ENCODE assay signal across 27 cellular contexts in genomic region chr12:70744133-70744532, GRCh38.
A peak's percentile ranks its signal among the peaks of the same experiment; 100 is the strongest.
DNase-seq lines count a peak whose midpoint lies in the region; ATAC-seq, FAIRE-seq and TF ChIP-seq lines count a peak whose summit lies in the region.
"Had no signal": no experiment of that assay in that cellular context is flagged by ENCODE, and none has a peak within 500 bp of the region (broad histone marks: within the 10 kb centered on the region; RNA-seq: fewer than 3 reads in every experiment).

No MANE protein-coding gene starts in this region.

- no TSS peak for BruUV-seq in mammary epithelial cell (replicated peaks; lab: Mats Ljungman, UMichigan)

- H3K9ac ChIP-seq in mammary epithelial cell (ENCODE audit: insufficient read depth, low read length): no peak overlapping the region

- H4K20me1 ChIP-seq in mammary epithelial cell (ENCODE audit: insufficient read depth, low read length): no peaks in the 10 kb centered on the region

- no peak for FAIRE-seq in urothelium cell line (lab: Jason Lieb, UNC)
- FAIRE-seq: GM18507 had no signal

- peak overlapping the region; percentile 2 for H3K4me2 ChIP-seq in mammary epithelial cell (ENCODE audit: insufficient read depth, low read depth, low read length)

- H3K27me3 ChIP-seq in mammary epithelial cell (ENCODE audit: insufficient read depth, low read length): peaks cover 3% of the 10 kb centered on the region
- no peaks in the 10 kb centered on the region for H3K27me3 ChIP-seq in breast epithelium
- no peaks in the 10 kb centered on the region for H3K27me3 ChIP-seq in foreskin keratinocyte

- H3K4me1 ChIP-seq in mammary epithelial cell (ENCODE audit: insufficient read depth, low read length): peaks cover 8% of the 10 kb centered on the region
- no peaks in the 10 kb centered on the region for H3K4me1 ChIP-seq in breast epithelium
- no peaks in the 10 kb centered on the region for H3K4me1 ChIP-seq in foreskin keratinocyte
- H3K4me1 ChIP-seq: HAP-1, left ventricle myocardium inferior had no signal

- H3K27ac ChIP-seq in mammary epithelial cell (ENCODE audit: insufficient read depth, low read depth, low read length): no peak overlapping the region
- H3K27ac ChIP-seq in breast epithelium: no peak overlapping the region
- peak overlapping the region; percentile 75 for H3K27ac ChIP-seq in foreskin keratinocyte
- H3K27ac ChIP-seq: 22Rv1, C4-2B, left ventricle myocardium inferior, SK-N-MC had no signal

- DNase-seq in mammary epithelial cell (peak; percentile 80), breast epithelium (ENCODE audit: low spot score in 2 of 2) (no peak), amniotic epithelial cell (ENCODE audit: low read depth) (peak; percentile 6), foreskin keratinocyte (peak; percentile 77 to 96), urothelium cell line (ENCODE audit: low spot score) (peak; percentile 44), OCI-M2 (lab: John Stamatoyannopoulos, UW; ENCODE audit: unreplicated experiment) (no peak)
- DNase-seq: activated CD4-positive, alpha-beta T cell treated with anti-CD3 and anti-CD28 coated beads, Interleukin-2, amount 50 U/mL, for 48 hours; activated CD8-positive, alpha-beta memory T cell treated with anti-CD3 and anti-CD28 coated beads, Interleukin-2, amount 50 U/mL, for 4 hours; activated naive CD4-positive, alpha-beta T cell treated with anti-CD3 and anti-CD28 coated beads for 36 hours; DMS 273 treated with DMSO at 0.1 percent for 48 hours; glutamatergic neuron; IMR-90; left ventricle myocardium inferior; NCI-H1436 treated with DMSO at 0.1 percent for 48 hours; NCI-H2081 treated with DMSO at 0.1 percent for 48 hours; right cardiac atrium; RPMI8226; stimulated activated CD4-positive, alpha-beta T cell treated with anti-CD3 and anti-CD28 coated beads, Interleukin-1b, Interleukin-23, amount 100 ng/mL, for 48 hours; stimulated activated naive CD8-positive, alpha-beta T cell treated with anti-CD3 and anti-CD28 coated beads, Interleukin-15, Interleukin-2, amounts not matched to agents 100 U/mL and 50 U/mL, for 24 hours had no signal

- dilution Hi-C loops in mammary epithelial cell (cut with HindIII; ENCODE audit: low sequenced_read_pairs): loop anchor here (5.0 kb wide), 1 partner anchor 93 kb away; no protein-coding TSS in a partner anchor

- no peaks in the 10 kb centered on the region for H3K79me2 ChIP-seq in mammary epithelial cell (ENCODE audit: insufficient read depth, low read length)

- WGBS in mammary epithelial cell (ENCODE audit: low coverage, missing lambda C conversion rate): 5% methylated on average over 2 of the region's 2 CpGs

- H3K36me3 ChIP-seq in mammary epithelial cell (ENCODE audit: insufficient read depth, low read length) (no peaks in the 10 kb centered on the region), breast epithelium (no peaks in the 10 kb centered on the region)
- H3K36me3 ChIP-seq: HAP-1, left ventricle myocardium inferior had no signal

- H2AFZ ChIP-seq in mammary epithelial cell (ENCODE audit: low read depth, low read length): peak overlapping the region; percentile 8

- ATAC-seq in foreskin keratinocyte (peak; percentile 92), HG03108 (IDR thresholded peaks at IDR 0.05; ENCODE audit: unreplicated experiment) (no peak), HG02798 (IDR thresholded peaks at IDR 0.05; ENCODE audit: poor library complexity, unreplicated experiment) (no peak)
- ATAC-seq: activated CD4-positive, CD25-positive, alpha-beta regulatory T cell treated with anti-CD3 and anti-CD28 coated beads, Interleukin-2, amount 50 U/mL, for 24 hours; right cardiac atrium; stimulated activated naive CD8-positive, alpha-beta T cell treated with anti-CD3 and anti-CD28 coated beads, Interleukin-15, Interleukin-2, amounts not matched to agents 100 U/mL and 50 U/mL, for 24 hours had no signal

- H3K9me3 ChIP-seq in mammary epithelial cell (replicated peaks; ENCODE audit: insufficient read depth, low read length): no peaks in the 10 kb centered on the region
- H3K9me3 ChIP-seq in breast epithelium: no peaks in the 10 kb centered on the region
- H3K9me3 ChIP-seq: HAP-1, left ventricle myocardium inferior had no signal

- TF ChIP-seq CTCF in mammary epithelial cell (conservative IDR thresholded peaks at IDR 0.05 in 1 of 2, IDR thresholded peaks at IDR 0.05 in 1 of 2; ENCODE audit: extremely low read depth in 1 of 2, insufficient read depth in 1 of 2, low read depth in 1 of 2, low read length in 2 of 2) (no peak), breast epithelium (IDR thresholded peaks at IDR 0.05) (no peak), foreskin keratinocyte (conservative IDR thresholded peaks at IDR 0.05) (no peak)

- intact Hi-C loops in mammary epithelial cell (cut with micrococcal nuclease) (no loop called here), breast epithelium (cut with DNase I; ENCODE audit: low total_unique reads) (no loop called here)

- TF ChIP-seq POLR2A in breast epithelium (IDR thresholded peaks at IDR 0.05): no peak

- in situ Hi-C loops in mammary epithelial cell (cut with MboI; ENCODE audit: low sequenced_read_pairs in 2 of 2): loop anchor here in 1 of 2 donors (25.0 kb wide), 2 partner anchors 268 to 857 kb away; no protein-coding TSS in a partner anchor

- CTCF ChIA-PET in mammary epithelial cell (lab: Charles Lee; ENCODE audit: low non-redundant PET): no interaction called here

- no peak overlapping the region for H3K4me3 ChIP-seq in mammary epithelial cell (replicated peaks in 1 of 3; ENCODE audit: insufficient read depth in 1 of 3, low read depth in 2 of 3, low read length in 3 of 3)
- no peak overlapping the region for H3K4me3 ChIP-seq in breast epithelium
- H3K4me3 ChIP-seq: HAP-1, left ventricle myocardium inferior, SK-N-MC had no signal

Comparison
In these comparisons a context has a peak if more than half of its experiments do, and no peak if none do; other contexts are left out.
1. DNase-seq: peak in mammary epithelial cell (single experiment), amniotic epithelial cell (single experiment), foreskin keratinocyte (2 of 2) and urothelium cell line (single experiment); none in breast epithelium (0 of 2) and OCI-M2 (single experiment).